1 cellular context compared by ENCODE assay signal in the genomic region with DNA sequence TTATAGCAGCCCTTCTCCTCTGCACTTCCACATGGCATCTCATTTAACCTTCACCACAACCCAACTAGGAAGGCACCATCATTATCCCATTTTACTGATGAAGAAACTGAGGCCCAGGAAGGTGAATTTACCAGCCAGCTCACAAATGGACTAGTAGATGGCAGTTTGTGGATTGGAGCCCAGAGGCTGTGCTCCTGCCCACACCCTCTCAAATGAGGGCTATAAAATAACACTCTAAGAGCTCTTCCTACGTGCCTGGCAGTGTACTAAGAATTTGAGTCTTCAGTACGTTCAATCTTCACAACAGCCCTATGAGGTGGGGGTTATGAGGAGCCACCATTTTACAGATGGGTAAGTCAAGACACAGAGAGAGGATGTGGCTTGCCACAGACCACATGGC. TPM values are rescaled to one million over a fixed set of nuclear protein-coding genes. Genes with fewer than 3 reads are reported as not detected.
"Had no signal": no experiment of that assay in that cellular context is flagged by ENCODE, and none has a peak within 500 bp of the region (broad histone marks: within the 10 kb centered on the region; RNA-seq: fewer than 3 reads in every experiment).

No MANE protein-coding gene starts in this region.

RNA-seq across cellular contexts. Expression of a gene that starts 31.5 kb away (rescaled TPM):
- total RNA-seq: G401 had no signal
